Comparison of ENCODE assay signal across 23 cellular contexts in genomic region chr9:15400281-15400941, GRCh38. TPM values are rescaled to one million over a fixed set of nuclear protein-coding genes. Genes with fewer than 3 reads are reported as not detected.
DNase-seq lines count a peak whose midpoint lies in the region; ATAC-seq and TF ChIP-seq lines count a peak whose summit lies in the region.
"Had no signal": no experiment of that assay in that cellular context is flagged by ENCODE, and none has a peak within 500 bp of the region (broad histone marks: within the 10 kb centered on the region; RNA-seq: fewer than 3 reads in every experiment).

No MANE protein-coding gene starts in this region.

- CTCF ChIA-PET in IMR-90 (lab: Yijun Ruan, JAX) (interaction anchor here (0.6 to 0.8 kb wide), 2 partner anchors 14 to 785 kb away, joined by 3 to 4 read pairs; no protein-coding TSS in a partner anchor), PC-9 (lab: Charles Lee) (no interaction called here)
- CTCF ChIA-PET in naive thymus-derived CD4-positive, alpha-beta T cell (lab: Charles Lee), result interaction anchor here (1.0 kb wide), 1 partner anchor 45 kb away, joined by 4 read pairs; no protein-coding TSS in a partner anchor

- H2BK5ac ChIP-seq in IMR-90 (ENCODE audit: low read depth, low read length, poor library complexity, severe bottlenecking), result peak overlapping the region; percentile 88

- peak overlapping the region; percentile 72 for H2BK120ac ChIP-seq in IMR-90 (ENCODE audit: low read depth, low read length)

- in situ Hi-C loops in IMR-90 (cut with MboI; ENCODE audit: low sequenced_read_pairs), result no loop called here
- in situ Hi-C loops in brain microvascular endothelial cell (cut with HindIII; ENCODE audit: low pct_ligation_motif_present, low sequenced_read_pairs), result no loop called here

- H4K8ac ChIP-seq in IMR-90 (ENCODE audit: low read depth in 2 of 2, low read length in 2 of 2), result peak overlapping the region in 1 of 2 experiments; percentile 57; a peak in 3 of 4 replicates

- peaks cover 0 to 2% (median 0%) of the 10 kb centered on the region in 5 donors for H3K27me3 Mint-ChIP-seq in naive thymus-derived CD4-positive, alpha-beta T cell
- no peaks in the 10 kb centered on the region for H3K27me3 Mint-ChIP-seq in activated T-helper 2 cell treated with anti-CD3 and anti-CD28 coated beads, Interferon-gamma antibody, Interleukin-2, Interleukin-4, amounts not matched to agents 10 μg/mL and 5 μg/mL and 100 μg/mL, durations not matched to agents 14 hours and 24 hours and 36 hours (ENCODE audit: low read depth)
- H3K27me3 Mint-ChIP-seq: activated CD8-positive, alpha-beta T cell treated with anti-CD3 and anti-CD28 coated beads for 36 hours; activated naive CD8-positive, alpha-beta T cell; IgD-negative memory B cell had no signal

- H3K9ac ChIP-seq in IMR-90 (ENCODE audit: low read depth, low read length), result peak overlapping the region; percentile 69; the same call in 1 of the 2 replicates

- no peaks in the 10 kb centered on the region for H3K27me3 ChIP-seq in ACC112 (ENCODE audit: insufficient read depth, low read length)
- no peaks in the 10 kb centered on the region for H3K27me3 ChIP-seq in IMR-90 (ENCODE audit: control insufficient read depth, insufficient read depth, low read length)
- no peaks in the 10 kb centered on the region for H3K27me3 ChIP-seq in brain microvascular endothelial cell (replicated peaks)
- H3K27me3 ChIP-seq in naive thymus-derived CD4-positive, alpha-beta T cell (ENCODE audit: control insufficient read depth in 2 of 2, insufficient read depth in 2 of 2, low read length in 2 of 2), result no peaks in the 10 kb centered on the region
- H3K27me3 ChIP-seq in PC-9 (ENCODE audit: insufficient read depth, low read depth), result no peaks in the 10 kb centered on the region
- H3K27me3 ChIP-seq: breast epithelium, esophagus squamous epithelium, upper lobe of left lung had no signal

- H3K9me1 ChIP-seq in IMR-90 (ENCODE audit: insufficient read depth, low read length), result peaks cover 2% of the 10 kb centered on the region; the same call in 1 of the 2 replicates

- H3K23ac ChIP-seq in IMR-90 (ENCODE audit: low read depth, low read length), result no peak overlapping the region

- H3K4me1 ChIP-seq in ACC112 (ENCODE audit: control insufficient read depth, insufficient read depth, low read length, unreplicated experiment), result no peaks in the 10 kb centered on the region
- H3K4me1 ChIP-seq in IMR-90 (ENCODE audit: control insufficient read depth, insufficient read depth, low read length), result peaks cover 12% of the 10 kb centered on the region
- no peaks in the 10 kb centered on the region for H3K4me1 ChIP-seq in naive thymus-derived CD4-positive, alpha-beta T cell (ENCODE audit: control insufficient read depth in 2 of 2, insufficient read depth in 2 of 2, low read length in 2 of 2)
- no peaks in the 10 kb centered on the region for H3K4me1 ChIP-seq in PC-9 (replicated peaks; ENCODE audit: insufficient read depth)
- H3K4me1 ChIP-seq: breast epithelium, esophagus squamous epithelium, upper lobe of left lung had no signal

- no peak for TF ChIP-seq RAD21 in IMR-90 (IDR thresholded peaks at IDR 0.05; ENCODE audit: low read length)

- no peaks in the 10 kb centered on the region for H3K36me3 ChIP-seq in ACC112 (ENCODE audit: insufficient read depth, low read length)
- H3K36me3 ChIP-seq in IMR-90 (ENCODE audit: control insufficient read depth, insufficient read depth, low read length), result no peaks in the 10 kb centered on the region
- no peaks in the 10 kb centered on the region for H3K36me3 ChIP-seq in brain microvascular endothelial cell (replicated peaks)
- no peaks in the 10 kb centered on the region for H3K36me3 ChIP-seq in naive thymus-derived CD4-positive, alpha-beta T cell (ENCODE audit: control insufficient read depth in 2 of 3, insufficient read depth in 3 of 3, low read length in 3 of 3)
- H3K36me3 ChIP-seq in PC-9 (ENCODE audit: low read depth), result no peaks in the 10 kb centered on the region
- H3K36me3 ChIP-seq: breast epithelium, esophagus squamous epithelium, upper lobe of left lung had no signal

- H4K20me1 ChIP-seq in IMR-90 (ENCODE audit: insufficient read depth, low read length) (no peaks in the 10 kb centered on the region), PC-9 (ENCODE audit: insufficient read depth) (no peaks in the 10 kb centered on the region)

- H3K4me1 Mint-ChIP-seq in naive thymus-derived CD4-positive, alpha-beta T cell, result no peaks in the 10 kb centered on the region
- no peaks in the 10 kb centered on the region for H3K4me1 Mint-ChIP-seq in activated T-helper 2 cell treated with anti-CD3 and anti-CD28 coated beads, Interferon-gamma antibody, Interleukin-2, Interleukin-4, amounts not matched to agents 10 μg/mL and 5 μg/mL and 100 μg/mL, durations not matched to agents 14 hours and 24 hours and 36 hours (ENCODE audit: low read depth)
- H3K4me1 Mint-ChIP-seq: CD4-positive, CD25-positive, alpha-beta regulatory T cell had no signal

- peak overlapping the region; percentile 44; the same call in 1 of the 2 replicates for H2BK20ac ChIP-seq in IMR-90 (ENCODE audit: low read depth, low read length)

- no peak overlapping the region for H3K27ac ChIP-seq in ACC112 (ENCODE audit: low read depth, low read length)
- H3K27ac ChIP-seq in IMR-90 (ENCODE audit: insufficient read depth, low read length), result peak overlapping the region; percentile 99
- H3K27ac ChIP-seq in brain microvascular endothelial cell, result peak overlapping the region; percentile 83
- H3K27ac ChIP-seq in naive thymus-derived CD4-positive, alpha-beta T cell (ENCODE audit: low read depth, low read length), result no peak overlapping the region
- H3K27ac ChIP-seq in PC-9, result no peak overlapping the region
- H3K27ac ChIP-seq: breast epithelium, esophagus squamous epithelium, upper lobe of left lung had no signal

- H3K4me2 ChIP-seq in IMR-90 (ENCODE audit: low read depth, low read length) (peak overlapping the region; percentile 54), PC-9 (no peak overlapping the region)

- no peak for TF ChIP-seq CTCF in IMR-90 (conservative IDR thresholded peaks at IDR 0.05; ENCODE audit: low read depth, low read length)
- TF ChIP-seq CTCF in brain microvascular endothelial cell (IDR thresholded peaks at IDR 0.05; ENCODE audit: low read depth, low read length, missing control alignments), result no peak
- no peak for TF ChIP-seq CTCF in PC-9 (conservative IDR thresholded peaks at IDR 0.05)

- H3K14ac ChIP-seq in IMR-90 (replicated peaks; ENCODE audit: low read depth, low read length), result peak overlapping the region; percentile 74; the same call in 1 of the 2 replicates

- peaks cover 0 to 7% (median 2%) of the 10 kb centered on the region in 5 donors for H3K36me3 Mint-ChIP-seq in naive thymus-derived CD4-positive, alpha-beta T cell
- H3K36me3 Mint-ChIP-seq in activated T-helper 2 cell treated with anti-CD3 and anti-CD28 coated beads, Interferon-gamma antibody, Interleukin-2, Interleukin-4, amounts not matched to agents 10 μg/mL and 5 μg/mL and 100 μg/mL, durations not matched to agents 14 hours and 24 hours and 36 hours (ENCODE audit: low read depth), result no peaks in the 10 kb centered on the region

- peak overlapping the region; percentile 59; the same call in 1 of the 3 replicates for H2BK15ac ChIP-seq in IMR-90 (ENCODE audit: low read depth, low read length)

- DNase-seq in IMR-90 (peak; percentile 56), brain microvascular endothelial cell (peak; percentile 57), left kidney (ENCODE audit: low read depth, low spot score) (peak; percentile 8), PC-9 (no peak)
- no peak for DNase-seq in naive thymus-derived CD4-positive, alpha-beta T cell
- DNase-seq in activated T-helper 2 cell treated with anti-CD3 and anti-CD28 coated beads, Interferon-gamma antibody, Interleukin-2, Interleukin-4, amounts not matched to agents 10 μg/mL and 5 μg/mL and 100 μg/mL, durations not matched to agents 14 hours and 24 hours and 36 hours (ENCODE audit: low spot score), result no peak
- DNase-seq: activated CD8-positive, alpha-beta T cell treated with anti-CD3 and anti-CD28 coated beads for 36 hours; activated T-cell treated with anti-CD3 and anti-CD28 coated beads, Interleukin-2, amount 50 U/mL, for 4 hours; CD4-positive, CD25-positive, alpha-beta regulatory T cell; DMS153; effector CD4-positive, alpha-beta T cell; esophagus squamous epithelium; midbrain; NCI-H2029; NCI-H446; stimulated activated naive CD4-positive, alpha-beta T cell treated with Interleukin-2 at 50 U/mL for 16 hours; upper lobe of left lung had no signal

- H3K4ac ChIP-seq in IMR-90 (ENCODE audit: low read depth, low read length), result peak overlapping the region; percentile 74

- H3K4me3 ChIP-seq in ACC112 (ENCODE audit: low read depth, low read length), result no peak overlapping the region
- no peak overlapping the region for H3K4me3 ChIP-seq in IMR-90 (ENCODE audit: insufficient read depth, low read depth, low read length)
- no peak overlapping the region for H3K4me3 ChIP-seq in brain microvascular endothelial cell (ENCODE audit: low read depth, low read length)
- H3K4me3 ChIP-seq in naive thymus-derived CD4-positive, alpha-beta T cell (ENCODE audit: low read length), result no peak overlapping the region
- no peak overlapping the region for H3K4me3 ChIP-seq in PC-9
- H3K4me3 ChIP-seq: breast epithelium, esophagus squamous epithelium, upper lobe of left lung had no signal

- no CpG with 5 or more reads among the region's 5 CpGs for WGBS in IMR-90 (ENCODE audit: extremely low coverage in 2 of 2, insufficient read length in 1 of 2), 2 experiments

- no peak overlapping the region for H2AK9ac ChIP-seq in IMR-90 (replicated peaks; ENCODE audit: low read depth, low read length, poor library complexity)

- H3K9me3 ChIP-seq in IMR-90 (ENCODE audit: control insufficient read depth, insufficient read depth, low read length) (no peaks in the 10 kb centered on the region), PC-9 (ENCODE audit: insufficient read depth, low read depth) (no peaks in the 10 kb centered on the region)
- H3K9me3 ChIP-seq in naive thymus-derived CD4-positive, alpha-beta T cell (ENCODE audit: control insufficient read depth in 2 of 3, low read length in 3 of 3), result peaks cover 0 to 7% (median 0%) of the 10 kb centered on the region in 3 experiments
- H3K9me3 ChIP-seq: breast epithelium, esophagus squamous epithelium had no signal

- H4K91ac ChIP-seq in IMR-90 (ENCODE audit: insufficient read depth, low read depth, low read length), result peak overlapping the region; percentile 41

- no peaks in the 10 kb centered on the region for H3K9me2 ChIP-seq in PC-9 (ENCODE audit: insufficient read depth)

- no peaks in the 10 kb centered on the region for H3F3A ChIP-seq in PC-9 (ENCODE audit: insufficient read depth, low read depth)

- H3K79me2 ChIP-seq in ACC112 (ENCODE audit: control insufficient read depth, insufficient read depth, low read length, unreplicated experiment) (no peaks in the 10 kb centered on the region), PC-9 (ENCODE audit: low read depth) (no peaks in the 10 kb centered on the region)

- H3K4me3 Mint-ChIP-seq in naive thymus-derived CD4-positive, alpha-beta T cell, result no peak overlapping the region
- H3K4me3 Mint-ChIP-seq in activated T-helper 2 cell treated with anti-CD3 and anti-CD28 coated beads, Interferon-gamma antibody, Interleukin-2, Interleukin-4, amounts not matched to agents 10 μg/mL and 5 μg/mL and 100 μg/mL, durations not matched to agents 14 hours and 24 hours and 36 hours (ENCODE audit: low read depth), result no peak overlapping the region
- H3K4me3 Mint-ChIP-seq: activated CD8-positive, alpha-beta T cell treated with anti-CD3 and anti-CD28 coated beads for 36 hours; activated naive CD8-positive, alpha-beta T cell; activated T-cell treated with anti-CD3 and anti-CD28 coated beads, Interleukin-2, amount 50 U/mL, for 4 hours; CD4-positive, CD25-positive, alpha-beta regulatory T cell had no signal

- H3K9me3 Mint-ChIP-seq in naive thymus-derived CD4-positive, alpha-beta T cell, result peaks cover 0 to 21% (median 8%) of the 10 kb centered on the region in 11 donors
- H3K9me3 Mint-ChIP-seq in activated T-helper 2 cell treated with anti-CD3 and anti-CD28 coated beads, Interferon-gamma antibody, Interleukin-2, Interleukin-4, amounts not matched to agents 10 μg/mL and 5 μg/mL and 100 μg/mL, durations not matched to agents 14 hours and 24 hours and 36 hours, result peaks cover 21% of the 10 kb centered on the region

- H2AK5ac ChIP-seq in IMR-90 (ENCODE audit: low read depth, low read length), result no peak overlapping the region; the same call in 1 of the 2 replicates

- peak overlapping the region; percentile 21; the same call in 1 of the 2 replicates for H3K56ac ChIP-seq in IMR-90 (ENCODE audit: extremely low read depth, insufficient read depth, low read length)

- no peaks in the 10 kb centered on the region for H3K79me1 ChIP-seq in IMR-90 (ENCODE audit: low read depth in 1 of 2, low read length in 2 of 2)

- dilution Hi-C loops in IMR-90 (cut with HindIII; ENCODE audit: low sequenced_read_pairs, unreplicated experiment), result no loop called here

- peak; percentile 94 for ATAC-seq in IMR-90 (ENCODE audit: low read depth)
- no peak for ATAC-seq in naive thymus-derived CD4-positive, alpha-beta T cell
- ATAC-seq in HG02623 (IDR thresholded peaks at IDR 0.05; ENCODE audit: unreplicated experiment), result no peak
- ATAC-seq: activated CD8-positive, alpha-beta T cell treated with anti-CD3 and anti-CD28 coated beads for 36 hours; activated T-cell treated with anti-CD3 and anti-CD28 coated beads, Interleukin-2, amount 50 U/mL, for 4 hours; Right ventricle myocardium inferior had no signal

- POLR2A ChIA-PET in IMR-90 (lab: Charles Lee; ENCODE audit: unreplicated experiment) (interaction anchor here (1.1 kb wide), 1 partner anchor 10 kb away, joined by 3 read pairs; no protein-coding TSS in a partner anchor), PC-9 (lab: Charles Lee; ENCODE audit: unreplicated experiment) (no interaction called here)
- POLR2A ChIA-PET in naive thymus-derived CD4-positive, alpha-beta T cell (lab: Charles Lee), result no interaction called here

- no peak for TF ChIP-seq POLR2A in IMR-90 (IDR thresholded peaks at IDR 0.05; ENCODE audit: low read depth, low read length)

- peak overlapping the region; percentile 97 for H3K18ac ChIP-seq in IMR-90 (ENCODE audit: low read depth, low read length)

- peak overlapping the region; percentile 91 for H4K5ac ChIP-seq in IMR-90 (ENCODE audit: low read depth, low read length)

- BruUV-seq in IMR-90 (replicated peaks; lab: Mats Ljungman, UMichigan) (no TSS peak), PC-9 (replicated peaks; lab: Mats Ljungman, UMichigan) (no TSS peak)

- H2AFZ ChIP-seq in ACC112 (ENCODE audit: low read length, unreplicated experiment) (peak overlapping the region; percentile 6), IMR-90 (replicated peaks; ENCODE audit: low read length, poor library complexity) (peak overlapping the region; percentile 46), PC-9 (no peak overlapping the region)

- peak overlapping the region in 1 of 9 donors; percentile 19 for H3K27ac Mint-ChIP-seq in naive thymus-derived CD4-positive, alpha-beta T cell
- no peak overlapping the region for H3K27ac Mint-ChIP-seq in activated T-helper 2 cell treated with anti-CD3 and anti-CD28 coated beads, Interferon-gamma antibody, Interleukin-2, Interleukin-4, amounts not matched to agents 10 μg/mL and 5 μg/mL and 100 μg/mL, durations not matched to agents 14 hours and 24 hours and 36 hours
- H3K27ac Mint-ChIP-seq: activated CD8-positive, alpha-beta T cell treated with anti-CD3 and anti-CD28 coated beads for 36 hours; activated naive CD8-positive, alpha-beta T cell; CD4-positive, CD25-positive, alpha-beta regulatory T cell; IgD-negative memory B cell had no signal

- intact Hi-C loops in IMR-90 (cut with micrococcal nuclease), result loop anchor here (5.0 kb wide), 1 partner anchor 93 kb away; the partner anchor contains the start of gene TTC39B
- intact Hi-C loops in naive thymus-derived CD4-positive, alpha-beta T cell (cut with micrococcal nuclease), result no loop called here
- intact Hi-C loops in PC-9 (cut with micrococcal nuclease; ENCODE audit: unreplicated experiment), result no loop called here
- intact Hi-C loops in activated T-helper 2 cell treated with anti-CD3 and anti-CD28 coated beads, Interferon-gamma antibody, Interleukin-2, Interleukin-4, amounts not matched to agents 10 μg/mL and 5 μg/mL and 100 μg/mL, durations not matched to agents 14 hours and 24 hours and 36 hours (cut with micrococcal nuclease), result no loop called here

RNA-seq across cellular contexts. Expression of gene SNAPC3, which starts 22.3 kb away (rescaled TPM):
- total RNA-seq in IMR-90 (2012; rRNA removed), result 31.0 and 40.0 TPM in 2 replicates
- polyA plus RNA-seq in IMR-90 (2012; rRNA removed), result 19.3 and 22.0 TPM in 2 replicates
- polyA plus RNA-seq in IMR-90 (2012; cell fraction: cytosol; rRNA removed), result 21.0 and 52.9 TPM in 2 replicates
- polyA plus RNA-seq in IMR-90 (2012; cell fraction: nucleus; rRNA removed; ENCODE audit: low replicate concordance), result 23.5 and 27.5 TPM in 2 replicates
- total RNA-seq in naive thymus-derived CD4-positive, alpha-beta T cell, result 10 to 100 TPM; 11.9 to 44.4 (median 33.5) TPM
- polyA plus RNA-seq in naive thymus-derived CD4-positive, alpha-beta T cell, result 10 to 100 TPM; 10.1 to 11.4 TPM
- total RNA-seq in PC-9 (2021), result 11.3 and 13.7 TPM in 2 replicates
- total RNA-seq in activated T-helper 2 cell treated with anti-CD3 and anti-CD28 coated beads, Interferon-gamma antibody, Interleukin-2, Interleukin-4, amounts not matched to agents 10 μg/mL and 5 μg/mL and 100 μg/mL, durations not matched to agents 14 hours and 24 hours and 36 hours, result 34.0 and 34.7 TPM in 2 replicates

Comparison
In these comparisons a context has a peak if more than half of its experiments do, and no peak if none do; other contexts are left out.
1. H3K27ac ChIP-seq: peak in IMR-90 (single experiment) and brain microvascular endothelial cell (single experiment); none in ACC112 (single experiment), naive thymus-derived CD4-positive, alpha-beta T cell (single experiment) and PC-9 (single experiment).
2. DNase-seq: peak in IMR-90 (single experiment), brain microvascular endothelial cell (single experiment) and left kidney (single experiment); none in naive thymus-derived CD4-positive, alpha-beta T cell (0 of 9), PC-9 (0 of 2) and activated T-helper 2 cell treated with anti-CD3 and anti-CD28 coated beads, Interferon-gamma antibody, Interleukin-2, Interleukin-4, amounts not matched to agents 10 μg/mL and 5 μg/mL and 100 μg/mL, durations not matched to agents 14 hours and 24 hours and 36 hours (single experiment).